ENCODE assay signal across 8 cellular contexts in genomic region chr11:113587318-113587739, GRCh38.
A peak's percentile ranks its signal among the peaks of the same experiment; 100 is the strongest.
DNase-seq lines count a peak whose midpoint lies in the region; ATAC-seq, FAIRE-seq and TF ChIP-seq lines count a peak whose summit lies in the region.

No MANE protein-coding gene starts in this region.

- WGBS in GM12878 (ENCODE audit: insufficient coverage, insufficient replicate concordance, low lambda C conversion rate, missing lambda C conversion rate) = 15% methylated on average over 4 of the region's 4 CpGs

- POLR2A ChIA-PET in GM12878 (lab: Charles Lee) = no interaction called here
- POLR2A ChIA-PET in naive thymus-derived CD8-positive, alpha-beta T cell (lab: Charles Lee) = no interaction called here
- POLR2A ChIA-PET in RWPE1 (lab: Yijun Ruan, JAX; ENCODE audit: low non-redundant PET) = no interaction called here

- H4K20me1 ChIP-seq in GM12878 (ENCODE audit: control insufficient read depth, insufficient read depth) = no peaks in the 10 kb centered on the region

- FAIRE-seq in GM12878 (lab: Jason Lieb, UNC) = no peak

- H3K27ac Mint-ChIP-seq in naive thymus-derived CD8-positive, alpha-beta T cell = no peak overlapping the region

- BruUV-seq in GM12878 (replicated peaks; lab: Mats Ljungman, UMichigan) = no TSS peak

- no peak overlapping the region for H3K4me2 ChIP-seq in GM12878 (ENCODE audit: control insufficient read depth, insufficient read depth)

- no peak overlapping the region for H3K9ac ChIP-seq in GM12878 (ENCODE audit: control insufficient read depth, insufficient read depth, low read length)

- H3K36me3 ChIP-seq in GM12878 (ENCODE audit: control insufficient read depth in 2 of 2, insufficient read depth in 2 of 2, low read length in 1 of 2) = no peaks in the 10 kb centered on the region

- H3K9me3 Mint-ChIP-seq in naive thymus-derived CD8-positive, alpha-beta T cell = peaks cover 0 to 8% (median 0%) of the 10 kb centered on the region in 9 donors

- H3K27me3 ChIP-seq in GM12878 (replicated peaks in 1 of 2; ENCODE audit: control insufficient read depth in 2 of 2, insufficient read depth in 2 of 2, low read length in 1 of 2) = no peaks in the 10 kb centered on the region; a peak in 1 of 4 replicates

- no peak overlapping the region for H3K4me3 Mint-ChIP-seq in naive thymus-derived CD8-positive, alpha-beta T cell

- H3K27ac ChIP-seq in GM12878 (ENCODE audit: control insufficient read depth, insufficient read depth) (no peak overlapping the region), RWPE1 (no peak overlapping the region)

- H3K27me3 Mint-ChIP-seq in naive thymus-derived CD8-positive, alpha-beta T cell = peaks cover 6 to 20% (median 8%) of the 10 kb centered on the region in 5 donors

- H3K4me1 Mint-ChIP-seq in naive thymus-derived CD8-positive, alpha-beta T cell = no peaks in the 10 kb centered on the region

- intact Hi-C loops in GM12878 (cut with micrococcal nuclease; ENCODE audit: unreplicated experiment) = no loop called here

- no peak for TF ChIP-seq EP300 in GM12878 (IDR thresholded peaks at IDR 0.05; ENCODE audit: borderline replicate concordance in 1 of 2, control insufficient read depth in 1 of 2, low read depth in 2 of 2, low read length in 2 of 2)

- no peaks in the 10 kb centered on the region for H3K36me3 Mint-ChIP-seq in naive thymus-derived CD8-positive, alpha-beta T cell

- H3K9me3 ChIP-seq in GM12878 (replicated peaks; ENCODE audit: control insufficient read depth, insufficient read depth, low read length) = no peaks in the 10 kb centered on the region

- in situ Hi-C loops in GM12878 (cut with MboI) = no loop called here

- SMC1A ChIA-PET in GM12878 (lab: Charles Lee; ENCODE audit: uncharacterized antibody, unreplicated experiment) = interaction anchor here (0.7 to 1.4 kb wide), 3 partner anchors 28 to 142 kb away, joined by 3 to 4 read pairs (median 3); no protein-coding TSS in a partner anchor

- CTCF ChIA-PET in GM12878 (lab: Yijun Ruan, JAX) (no interaction called here), RWPE1 (lab: Yijun Ruan, JAX) (interaction anchor here (0.7 kb wide), 1 partner anchor 118 kb away, joined by 4 read pairs; no protein-coding TSS in a partner anchor)

- 0 out of 6 replicates have a peak, but pooled peaks of 1 of the 3 experiments have one; percentile 3 for TF ChIP-seq CTCF in GM12878 (IDR thresholded peaks at IDR 0.05 in 2 of 3, conservative IDR thresholded peaks at IDR 0.05 in 1 of 3; ENCODE audit: control insufficient read depth in 2 of 3, extremely low read depth in 1 of 3, insufficient read depth in 1 of 3, low read depth in 3 of 3, low read length in 3 of 3)
- no peak for TF ChIP-seq CTCF in RWPE1 (conservative IDR thresholded peaks at IDR 0.05; ENCODE audit: low read depth)

- TF ChIP-seq RAD21 in GM12878 (IDR thresholded peaks at IDR 0.05; ENCODE audit: insufficient read depth, low read depth, low read length) = no peak

- TF ChIP-seq POLR2A in GM12878 (IDR thresholded peaks at IDR 0.05; ENCODE audit: low read depth, low read length) = no peak

- H3K4me1 ChIP-seq in GM12878 (ENCODE audit: control insufficient read depth, insufficient read depth, low read length) = no peaks in the 10 kb centered on the region

- DNase-seq in ELR (ENCODE audit: low read depth) = peak; percentile 76
- no peak for DNase-seq in GM12878 (ENCODE audit: low read depth, low spot score)
- no peak for DNase-seq in DMS153 (lab: John Stamatoyannopoulos, UW)
- DNase-seq in naive thymus-derived CD8-positive, alpha-beta T cell = no peak
- DNase-seq in RWPE1 (ENCODE audit: low spot score) = no peak
- no peak for DNase-seq in NCI-H1930 (lab: John Stamatoyannopoulos, UW)

- RAD21 ChIA-PET in GM12878 (lab: Charles Lee; ENCODE audit: unreplicated experiment) = interaction anchor here (1.3 kb wide), 1 partner anchor 209 kb away, joined by 3 read pairs; no protein-coding TSS in a partner anchor

- no peaks in the 10 kb centered on the region for H3K79me2 ChIP-seq in GM12878 (ENCODE audit: control insufficient read depth, insufficient read depth, low read length)

- no peak overlapping the region for H3K4me3 ChIP-seq in GM12878

- no peak overlapping the region for H2AFZ ChIP-seq in GM12878 (ENCODE audit: control insufficient read depth, low read depth, low read length)

- ATAC-seq in GM19452 (IDR thresholded peaks at IDR 0.05; ENCODE audit: unreplicated experiment) (peak; percentile 93), HG03378 (IDR thresholded peaks at IDR 0.05; ENCODE audit: unreplicated experiment) (peak; percentile 82), GM12878 (peak; percentile 58)
- no peak for ATAC-seq in naive thymus-derived CD8-positive, alpha-beta T cell

TF ChIP-seq in GM12878, 131 proteins besides CTCF, POLR2A, EP300 and RAD21:
- TF ChIP-seq CREM (IDR thresholded peaks at IDR 0.05; ENCODE audit: low read depth) (0 out of 2 replicates have a peak, but pooled peaks have one; percentile 19), TAF1 (IDR thresholded peaks at IDR 0.05; ENCODE audit: borderline replicate concordance, low read depth, low read length) (no peak), POLR2AphosphoS2 (IDR thresholded peaks at IDR 0.05; ENCODE audit: low read depth, low read length) (no peak), RUNX3 (IDR thresholded peaks at IDR 0.05; ENCODE audit: low read length) (peak; percentile 36; the same call in 1 of the 2 replicates), WRNIP1 (IDR thresholded peaks at IDR 0.05; ENCODE audit: borderline replicate concordance, low read depth, low read length) (no peak), ZSCAN29 (IDR thresholded peaks at IDR 0.05) (no peak), CREB1 (IDR thresholded peaks at IDR 0.05; ENCODE audit: low read depth) (peak; percentile 87), SMC3 (IDR thresholded peaks at IDR 0.05; ENCODE audit: borderline replicate concordance, low read length) (peak; percentile 15; the same call in 1 of the 2 replicates), IRF3 (IDR thresholded peaks at IDR 0.05) (no peak), NFXL1 (IDR thresholded peaks at IDR 0.05; ENCODE audit: borderline replicate concordance) (no peak)

Comparison
In these comparisons a context has a peak if more than half of its experiments do, and no peak if none do; other contexts are left out.
1. ATAC-seq: peak in GM19452 (single experiment), HG03378 (single experiment) and GM12878 (single experiment); none in naive thymus-derived CD8-positive, alpha-beta T cell (0 of 2).